ENCODE assay signal across 23 cellular contexts in genomic region chr10:18313626-18314025, GRCh38.
DNase-seq lines count a peak whose midpoint lies in the region; ATAC-seq, FAIRE-seq and TF ChIP-seq lines count a peak whose summit lies in the region.
"Had no signal": no experiment of that assay in that cellular context is flagged by ENCODE, and none has a peak within 500 bp of the region (broad histone marks: within the 10 kb centered on the region; RNA-seq: fewer than 3 reads in every experiment).

No MANE protein-coding gene starts in this region.

- CTCF ChIA-PET in HepG2 (lab: Yijun Ruan, JAX; ENCODE audit: low intra/inter-chr PET ratio, low total read pairs): no interaction called here

- peak overlapping the region; percentile 16 to 59 for H3K9ac ChIP-seq in liver (ENCODE audit: low read depth in 1 of 2, low read length in 2 of 2)
- no peak overlapping the region for H3K9ac ChIP-seq in HepG2 (ENCODE audit: insufficient read depth, low read depth, low read length)
- peak overlapping the region; percentile 24 to 28 for H3K9ac ChIP-seq in kidney (ENCODE audit: low read length in 2 of 2)

- H3K27ac ChIP-seq in liver (ENCODE audit: low read depth in 1 of 2, low read length in 2 of 2): peak overlapping the region; percentile 21 to 30
- no peak overlapping the region for H3K27ac ChIP-seq in HepG2 (ENCODE audit: extremely low read length, insufficient read depth, low read length)
- H3K27ac ChIP-seq in kidney (ENCODE audit: low read depth in 2 of 2, low read length in 2 of 2): peak overlapping the region in 1 of 2 donors; percentile 83
- H3K27ac ChIP-seq: A549, brain microvascular endothelial cell, neutrophil, skin epidermis, suprapubic skin had no signal

- DNase-seq in HepG2 (ENCODE audit: low spot score) (no peak), kidney (no peak), renal cortical epithelial cell (ENCODE audit: low read depth) (peak; percentile 88), D341Med (ENCODE audit: low spot score) (no peak), SHP77 (lab: John Stamatoyannopoulos, UW) (no peak), Kasumi-1 (lab: John Stamatoyannopoulos, UW) (no peak), NCI-H345 (lab: John Stamatoyannopoulos, UW) (no peak)
- DNase-seq: activated CD8-positive, alpha-beta memory T cell treated with anti-CD3 and anti-CD28 coated beads, Interleukin-2, amount 50 U/mL, for 48 hours; activated CD8-positive, alpha-beta T cell treated with anti-CD3 and anti-CD28 coated beads for 36 hours; activated naive CD4-positive, alpha-beta T cell treated with anti-CD3 and anti-CD28 coated beads for 36 hours; adrenal gland; brain microvascular endothelial cell; HFFc6; NCI-H1436 treated with DMSO at 0.1 percent for 48 hours; SIG-M5 had no signal

- no peak for ATAC-seq in HepG2
- ATAC-seq: activated CD8-positive, alpha-beta T cell treated with anti-CD3 and anti-CD28 coated beads for 36 hours; Panc1; stimulated activated memory B cell treated with anti-CD40 and anti-IgM and Interleukin-4, amounts not matched to agents 10 μg/mL and 1 μg/mL and 100 μg/mL, for 72 hours had no signal

- TF ChIP-seq EP300 in HepG2 (IDR thresholded peaks at IDR 0.05; ENCODE audit: low read depth in 2 of 2, low read length in 2 of 2) (no peak), HepG2 (CRISPR knock-in tag; IDR thresholded peaks at IDR 0.05; ENCODE audit: borderline replicate concordance) (no peak)

- TF ChIP-seq RAD21 in liver (IDR thresholded peaks at IDR 0.05) (no peak), HepG2 (CRISPR knock-in tag; IDR thresholded peaks at IDR 0.05) (no peak)

- no peak overlapping the region for H2AFZ ChIP-seq in HepG2 (ENCODE audit: low read length)

- TF ChIP-seq CTCF in liver (IDR thresholded peaks at IDR 0.05; ENCODE audit: low read depth, low read length, missing input control) (no peak), HepG2 (CRISPR knock-in tag; IDR thresholded peaks at IDR 0.05) (no peak), kidney (IDR thresholded peaks at IDR 0.05; ENCODE audit: borderline replicate concordance, extremely low read depth, insufficient read depth) (no peak)

- H3K9me3 ChIP-seq in liver (ENCODE audit: control insufficient read depth in 4 of 4, low read length in 3 of 4) (no peaks in the 10 kb centered on the region), HepG2 (ENCODE audit: low read length) (no peaks in the 10 kb centered on the region), kidney (ENCODE audit: control insufficient read depth in 1 of 2, low read length in 2 of 2) (no peaks in the 10 kb centered on the region)
- H3K9me3 ChIP-seq: A549, adrenal gland, neutrophil, suprapubic skin had no signal

- POLR2A ChIA-PET in HepG2 (lab: Yijun Ruan, JAX): no interaction called here

- no peaks in the 10 kb centered on the region for H3K36me3 ChIP-seq in liver (ENCODE audit: control insufficient read depth in 4 of 4, insufficient read depth in 3 of 4, low read depth in 1 of 4, low read length in 3 of 4)
- no peaks in the 10 kb centered on the region for H3K36me3 ChIP-seq in HepG2 (replicated peaks in 1 of 2; ENCODE audit: control insufficient read depth in 1 of 2, insufficient read depth in 2 of 2, low read length in 2 of 2)
- H3K36me3 ChIP-seq in kidney (ENCODE audit: control insufficient read depth in 1 of 2, insufficient read depth in 2 of 2, low read length in 2 of 2): no peaks in the 10 kb centered on the region
- H3K36me3 ChIP-seq: adrenal gland, brain microvascular endothelial cell, neutrophil, suprapubic skin had no signal

- TF ChIP-seq POLR2A in HepG2 (IDR thresholded peaks at IDR 0.05; ENCODE audit: insufficient read depth in 1 of 2, low read depth in 2 of 2, low read length in 2 of 2): no peak

- in situ Hi-C loops in HepG2 (cut with HindIII; ENCODE audit: extremely low pct_ligation_motif_present, low pct_unique_long_range_greater_than_20kb): no loop called here

- H3K27me3 ChIP-seq in liver (ENCODE audit: control insufficient read depth in 4 of 4, insufficient read depth in 4 of 4, low read length in 3 of 4) (no peaks in the 10 kb centered on the region), HepG2 (ENCODE audit: control insufficient read depth in 1 of 2, insufficient read depth in 2 of 2, low read length in 2 of 2) (peaks cover 0 to 2% of the 10 kb centered on the region in 2 experiments; a peak in 1 of 5 replicates)
- H3K27me3 ChIP-seq: adrenal gland, brain microvascular endothelial cell, neutrophil, suprapubic skin had no signal

- H3K4me3 ChIP-seq in liver (ENCODE audit: low read depth in 1 of 3, low read length in 3 of 3) (peak overlapping the region in 1 of 3 donors; percentile 10), HepG2 (replicated peaks in 1 of 3; ENCODE audit: insufficient read depth in 1 of 3, low read depth in 2 of 3, low read length in 3 of 3) (no peak overlapping the region), kidney (ENCODE audit: low read length in 2 of 2) (peak overlapping the region; percentile 20 to 58)
- H3K4me3 ChIP-seq: A549, adrenal gland, skin epidermis, suprapubic skin had no signal

- WGBS in liver: 36% methylated on average over 6 of the region's 6 CpGs
- WGBS in HepG2 (ENCODE audit: low lambda C conversion rate): 6% methylated on average over 6 of the region's 6 CpGs

- intact Hi-C loops in HepG2 (cut with micrococcal nuclease; ENCODE audit: unreplicated experiment) (no loop called here), kidney (cut with DNase I) (no loop called here)

- H3K4me1 ChIP-seq in liver (ENCODE audit: control insufficient read depth in 4 of 4, insufficient read depth in 4 of 4, low read length in 3 of 4): peaks cover 1 to 12% (median 4%) of the 10 kb centered on the region in 4 donors
- H3K4me1 ChIP-seq in HepG2 (ENCODE audit: insufficient read depth, low read length): no peaks in the 10 kb centered on the region
- H3K4me1 ChIP-seq in kidney (ENCODE audit: control insufficient read depth in 1 of 2, insufficient read depth in 1 of 2, low read depth in 1 of 2, low read length in 2 of 2): peaks cover 3 to 4% of the 10 kb centered on the region in 2 donors
- H3K4me1 ChIP-seq: A549, suprapubic skin had no signal

- FAIRE-seq in HepG2 (lab: Jason Lieb, UNC): no peak
- peak; percentile 83 for FAIRE-seq in kidney (lab: Jason Lieb, UNC)
- FAIRE-seq: A549, H1 had no signal

- H3K79me2 ChIP-seq in HepG2 (ENCODE audit: insufficient read depth, low read length): no peaks in the 10 kb centered on the region

- H4K20me1 ChIP-seq in HepG2 (ENCODE audit: insufficient read depth, low read length): no peaks in the 10 kb centered on the region

- no peak overlapping the region for H3K4me2 ChIP-seq in HepG2 (ENCODE audit: low read depth, low read length)
- H3K4me2 ChIP-seq: A549 had no signal

- no TSS peak for BruUV-seq in HepG2 (replicated peaks; lab: Mats Ljungman, UMichigan)

TF ChIP-seq in liver, 16 proteins besides CTCF, POLR2A, EP300 and RAD21:
- TF ChIP-seq MAX (IDR thresholded peaks at IDR 0.05) (no peak), SP1 (IDR thresholded peaks at IDR 0.05) (no peak)

TF ChIP-seq in HepG2, 621 proteins besides CTCF, POLR2A, EP300 and RAD21:
- TF ChIP-seq HNF1B (CRISPR knock-in tag; IDR thresholded peaks at IDR 0.05) (no peak), PCBP1 (IDR thresholded peaks at IDR 0.05; ENCODE audit: borderline replicate concordance, low read depth, low read length) (no peak), KDM6A (CRISPR knock-in tag; IDR thresholded peaks at IDR 0.05; ENCODE audit: low read depth) (no peak), SUZ12 (IDR thresholded peaks at IDR 0.05; ENCODE audit: low read depth, low read length) (no peak), ZNF619 (CRISPR knock-in tag; IDR thresholded peaks at IDR 0.05) (no peak), KLF16 (CRISPR knock-in tag; IDR thresholded peaks at IDR 0.05) (no peak), ZNF513 (CRISPR knock-in tag; conservative IDR thresholded peaks at IDR 0.05) (no peak), ZNF790 (CRISPR knock-in tag; IDR thresholded peaks at IDR 0.05; ENCODE audit: borderline replicate concordance) (no peak), ZNF256 (CRISPR knock-in tag; conservative IDR thresholded peaks at IDR 0.05) (no peak), SYNCRIP (IDR thresholded peaks at IDR 0.05; ENCODE audit: insufficient read depth, low read depth, low read length) (no peak), TFDP2 (CRISPR knock-in tag; IDR thresholded peaks at IDR 0.05) (no peak), TCF7 (IDR thresholded peaks at IDR 0.05; ENCODE audit: low read depth) (no peak), KLF15 (CRISPR knock-in tag; IDR thresholded peaks at IDR 0.05; ENCODE audit: borderline replicate concordance) (no peak)

Comparison
In these comparisons a context has a peak if more than half of its experiments do, and no peak if none do; other contexts are left out.
1. H3K4me3 ChIP-seq: peak in kidney (2 of 2); none in HepG2 (0 of 3).